In the genomic region with DNA sequence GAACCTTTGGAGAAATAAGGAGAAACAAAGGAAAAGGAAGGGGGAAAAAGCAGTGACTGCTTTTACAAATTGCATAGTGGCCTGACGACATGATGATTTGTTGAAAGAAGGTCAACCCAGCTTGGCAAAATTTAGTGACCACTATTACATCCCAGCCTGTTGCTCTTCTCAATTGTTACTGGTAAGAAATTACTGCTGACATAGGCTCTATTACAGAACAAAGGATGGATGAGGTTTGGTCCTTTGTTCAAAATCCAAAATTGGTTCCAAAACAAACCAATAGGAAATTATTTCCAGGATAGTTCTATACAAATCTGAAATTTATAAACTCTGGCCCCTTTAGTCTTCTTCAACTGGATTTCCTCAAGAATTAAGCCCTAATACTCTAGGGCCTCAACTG, we compare ENCODE assay signal across 15 cellular contexts. TPM values are rescaled to one million over a fixed set of nuclear protein-coding genes. Genes with fewer than 3 reads are reported as not detected.
DNase-seq lines count a peak whose midpoint lies in the region; ATAC-seq and TF ChIP-seq lines count a peak whose summit lies in the region.
"Had no signal": no experiment of that assay in that cellular context is flagged by ENCODE, and none has a peak within 500 bp of the region (broad histone marks: within the 10 kb centered on the region; RNA-seq: fewer than 3 reads in every experiment).

No MANE protein-coding gene starts in this region.

- no peak for TF ChIP-seq EP300 in esophagus muscularis mucosa (IDR thresholded peaks at IDR 0.05)

- H3K36me3 ChIP-seq in esophagus muscularis mucosa: no peaks in the 10 kb centered on the region
- H3K36me3 ChIP-seq in gastrocnemius medialis: peaks cover 0 to 7% of the 10 kb centered on the region in 2 donors

- H3K9me3 ChIP-seq in esophagus muscularis mucosa (no peaks in the 10 kb centered on the region), gastrocnemius medialis (no peaks in the 10 kb centered on the region)

- DNase-seq in esophagus muscularis mucosa (ENCODE audit: extremely low spot score): no peak
- DNase-seq in gastrocnemius medialis: no peak
- DNase-seq in HK-2 (ENCODE audit: unreplicated experiment): no peak
- DNase-seq in GM03348 (ENCODE audit: low spot score): no peak
- DNase-seq in stimulated activated CD4-positive, alpha-beta T cell treated with anti-CD3 and anti-CD28 coated beads, Interleukin-4, amount 100 ng/mL, for 24 hours: no peak
- no peak for DNase-seq in dermis blood vessel endothelial cell
- DNase-seq: C1 segment of cervical spinal cord; Calu3; CD4-positive, alpha-beta T cell; DMS 273 treated with DMSO at 0.1 percent for 48 hours; H7 had no signal

- H3K4me3 ChIP-seq in esophagus muscularis mucosa (no peak overlapping the region), gastrocnemius medialis (no peak overlapping the region)
- H3K4me3 ChIP-seq: GM12878, GM23338 had no signal

- H3K27me3 ChIP-seq in esophagus muscularis mucosa (no peaks in the 10 kb centered on the region), gastrocnemius medialis (no peaks in the 10 kb centered on the region)

- no peak for TF ChIP-seq POLR2A in esophagus muscularis mucosa (IDR thresholded peaks at IDR 0.05; ENCODE audit: low read depth)
- no peak for TF ChIP-seq POLR2A in gastrocnemius medialis (IDR thresholded peaks at IDR 0.05)

- no peak for ATAC-seq in gastrocnemius medialis
- ATAC-seq: GM12878, GM23338 had no signal

- H3K27ac ChIP-seq in 22Rv1 (peak overlapping the region; percentile 71), angular gyrus (ENCODE audit: low read depth, low read length) (peak overlapping the region; percentile 99), esophagus muscularis mucosa (replicated peaks in 1 of 4) (peak overlapping the region in 3 of 4 donors; percentile 76 to 85 (median 78)), gastrocnemius medialis (peak overlapping the region; percentile 95 to 98 (median 97))

- in situ Hi-C loops in gastrocnemius medialis (cut with MboI; ENCODE audit: low sequenced_read_pairs in 4 of 4): no loop called here

- peaks cover 18 to 53% (median 48%) of the 10 kb centered on the region in 4 donors for H3K4me1 ChIP-seq in esophagus muscularis mucosa
- H3K4me1 ChIP-seq in gastrocnemius medialis: peaks cover 63 to 77% of the 10 kb centered on the region in 2 donors

- intact Hi-C loops in esophagus muscularis mucosa (cut with DNase I): no loop called here
- intact Hi-C loops in gastrocnemius medialis (cut with DNase I; ENCODE audit: low total_unique reads): no loop called here

- whole genome bisulfite sequencing in esophagus muscularis mucosa: 82% methylated on average over 1 of the region's 1 CpG

- no peak for TF ChIP-seq CTCF in 22Rv1 (IDR thresholded peaks at IDR 0.05)
- TF ChIP-seq CTCF in esophagus muscularis mucosa (IDR thresholded peaks at IDR 0.05): no peak
- TF ChIP-seq CTCF in gastrocnemius medialis (IDR thresholded peaks at IDR 0.05 in 4 of 5, conservative IDR thresholded peaks at IDR 0.05 in 1 of 5): no peak

RNA-seq across cellular contexts. Expression of a gene that starts 39.6 kb away (rescaled TPM):
- 10 to 100 TPM; 45.6 to 54.8 (median 46.7) TPM for total RNA-seq in esophagus muscularis mucosa
- total RNA-seq in gastrocnemius medialis: 100 to 1,000 TPM in 3 of 4 donors, 10 to 100 TPM in 1; 89.8 to 276 (median 154) TPM
- 8.8 and 10.1 TPM in 2 replicates for total RNA-seq in dermis blood vessel endothelial cell

RNA-seq across cellular contexts. Expression of a gene that starts 55.7 kb away (rescaled TPM):
- total RNA-seq in esophagus muscularis mucosa: 100 to 1,000 TPM in 1 of 4 donors, 10 to 100 TPM in 3; 67.1 to 106 (median 71.6) TPM
- total RNA-seq in gastrocnemius medialis: 10 to 100 TPM; 60.1 to 91.6 (median 68.7) TPM
- total RNA-seq in dermis blood vessel endothelial cell: 12.6 and 19.6 TPM in 2 replicates
